8 cellular contexts compared by ENCODE assay signal in the genomic region with DNA sequence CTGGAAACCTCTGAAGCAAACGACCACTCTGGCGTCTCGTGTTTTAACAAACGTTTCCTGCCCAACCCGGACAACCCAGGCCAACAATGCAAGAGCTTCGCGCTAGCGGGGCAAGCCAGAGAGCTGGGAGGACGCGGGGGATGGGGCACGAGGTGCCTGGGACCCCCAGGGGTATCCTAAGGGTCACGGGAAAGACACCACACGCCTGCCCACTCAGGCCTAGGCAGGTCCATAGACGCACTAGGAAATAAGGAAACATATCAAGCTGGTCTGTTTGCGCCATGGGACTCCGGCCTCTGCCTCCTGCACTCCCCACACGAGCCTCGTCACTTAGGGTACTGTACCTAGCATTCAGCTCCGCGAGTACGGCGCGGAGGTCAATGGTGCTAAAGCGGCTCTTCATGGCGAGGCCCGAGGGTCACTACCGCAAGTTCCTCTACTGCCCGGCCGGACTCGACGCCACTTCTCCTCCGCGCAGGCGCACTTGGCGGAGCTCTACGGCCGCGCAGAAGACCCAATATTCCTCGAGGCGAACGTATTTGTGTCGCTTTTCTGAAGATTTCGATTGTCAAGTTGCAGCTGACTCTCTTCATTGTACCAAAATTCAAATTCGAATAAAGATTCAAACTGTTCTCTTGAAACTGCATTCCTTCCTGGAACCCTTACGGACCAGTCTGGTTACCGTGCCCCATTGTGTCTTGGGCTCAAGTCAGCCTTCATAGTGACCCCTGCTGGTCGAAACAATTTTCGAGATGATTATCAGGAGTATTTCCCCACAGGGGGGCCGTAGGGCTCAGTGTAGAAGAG. TPM values are rescaled to one million over a fixed set of nuclear protein-coding genes. Genes with fewer than 3 reads are reported as not detected.
DNase-seq lines count a peak whose midpoint lies in the region; ATAC-seq and TF ChIP-seq lines count a peak whose summit lies in the region.

A gene with protein sequence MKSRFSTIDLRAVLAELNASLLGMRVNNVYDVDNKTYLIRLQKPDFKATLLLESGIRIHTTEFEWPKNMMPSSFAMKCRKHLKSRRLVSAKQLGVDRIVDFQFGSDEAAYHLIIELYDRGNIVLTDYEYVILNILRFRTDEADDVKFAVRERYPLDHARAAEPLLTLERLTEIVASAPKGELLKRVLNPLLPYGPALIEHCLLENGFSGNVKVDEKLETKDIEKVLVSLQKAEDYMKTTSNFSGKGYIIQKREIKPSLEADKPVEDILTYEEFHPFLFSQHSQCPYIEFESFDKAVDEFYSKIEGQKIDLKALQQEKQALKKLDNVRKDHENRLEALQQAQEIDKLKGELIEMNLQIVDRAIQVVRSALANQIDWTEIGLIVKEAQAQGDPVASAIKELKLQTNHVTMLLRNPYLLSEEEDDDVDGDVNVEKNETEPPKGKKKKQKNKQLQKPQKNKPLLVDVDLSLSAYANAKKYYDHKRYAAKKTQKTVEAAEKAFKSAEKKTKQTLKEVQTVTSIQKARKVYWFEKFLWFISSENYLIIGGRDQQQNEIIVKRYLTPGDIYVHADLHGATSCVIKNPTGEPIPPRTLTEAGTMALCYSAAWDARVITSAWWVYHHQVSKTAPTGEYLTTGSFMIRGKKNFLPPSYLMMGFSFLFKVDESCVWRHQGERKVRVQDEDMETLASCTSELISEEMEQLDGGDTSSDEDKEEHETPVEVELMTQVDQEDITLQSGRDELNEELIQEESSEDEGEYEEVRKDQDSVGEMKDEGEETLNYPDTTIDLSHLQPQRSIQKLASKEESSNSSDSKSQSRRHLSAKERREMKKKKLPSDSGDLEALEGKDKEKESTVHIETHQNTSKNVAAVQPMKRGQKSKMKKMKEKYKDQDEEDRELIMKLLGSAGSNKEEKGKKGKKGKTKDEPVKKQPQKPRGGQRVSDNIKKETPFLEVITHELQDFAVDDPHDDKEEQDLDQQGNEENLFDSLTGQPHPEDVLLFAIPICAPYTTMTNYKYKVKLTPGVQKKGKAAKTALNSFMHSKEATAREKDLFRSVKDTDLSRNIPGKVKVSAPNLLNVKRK (minus strand): TSS at position 438 of the 807 bp plus-strand sequence. CDS start 35 bp downstream, at position 403.

- H3K4me3 ChIP-seq in adipocyte (ENCODE audit: low read length) (peak within 1 kb of the TSS; percentile 90), heart left ventricle (peak within 1 kb of the TSS; percentile 55 to 97 (median 79))

- TF ChIP-seq CTCF in GM12872 (IDR thresholded peaks at IDR 0.05; ENCODE audit: insufficient read depth, low read depth, low read length) (peak; percentile 82), heart left ventricle (IDR thresholded peaks at IDR 0.05) (peak; percentile 64 to 96 (median 80))

- H3K27me3 ChIP-seq in adipocyte (replicated peaks; ENCODE audit: control insufficient read depth, insufficient read depth, low read length) = no peaks in the 10 kb centered on the region
- H3K27me3 ChIP-seq in heart left ventricle = no peaks in the 10 kb centered on the region

- H3K9me3 ChIP-seq in adipocyte (ENCODE audit: control insufficient read depth, low read length) = no peaks in the 10 kb centered on the region
- no peaks in the 10 kb centered on the region for H3K9me3 ChIP-seq in heart left ventricle

- H3K4me1 ChIP-seq in adipocyte (ENCODE audit: control insufficient read depth, insufficient read depth, low read length) = peaks cover 22% of the 10 kb centered on the region
- peaks cover 0 to 46% (median 18%) of the 10 kb centered on the region in 12 donors for H3K4me1 ChIP-seq in heart left ventricle

- TF ChIP-seq POLR2A in heart left ventricle (IDR thresholded peaks at IDR 0.05) = peak in 1 of 2 donors; percentile 43

- H3K36me3 ChIP-seq in adipocyte (ENCODE audit: control insufficient read depth, insufficient read depth, low read length, severe bottlenecking) = peaks cover 20% of the 10 kb centered on the region
- peaks cover 0 to 36% (median 27%) of the 10 kb centered on the region in 9 donors for H3K36me3 ChIP-seq in heart left ventricle

- ATAC-seq in HG02642 (IDR thresholded peaks at IDR 0.05; ENCODE audit: poor library complexity, unreplicated experiment) (peak; percentile 90), heart left ventricle (peak; percentile 91 to 92 (median 92))

- peak within 1 kb of the TSS; percentile 9 to 98 (median 90) for H3K27ac ChIP-seq in heart left ventricle

- intact Hi-C loops in heart left ventricle (cut with DNase I) = loop anchor here in 4 of 10 donors (2.0 to 10.0 kb wide), 4 partner anchors 160 to 220 kb away; partner anchors contain the start of genes DNAAF2 (in 3 of the 4) and KLHDC1 (in 1 of the 4)
- intact Hi-C loops in posterior vena cava (cut with DNase I) = no loop called here

- H3K9ac ChIP-seq in adipocyte (ENCODE audit: low read length) = peak within 1 kb of the TSS; percentile 94

- peak; percentile 90 for DNase-seq in NCI-H1105 (lab: John Stamatoyannopoulos, UW)
- peak; percentile 79 for DNase-seq in SW480 (ENCODE audit: low spot score)
- DNase-seq in adipocyte (ENCODE audit: low read depth) = peak; percentile 96
- DNase-seq in heart left ventricle = peak; percentile 87 to 94 (median 91)
- peak; percentile 96 for DNase-seq in posterior vena cava (ENCODE audit: low spot score)
- peak; percentile 88 for DNase-seq in ureter (ENCODE audit: low spot score)

- 0 to 1% (median 0%) methylated on average over 37 to 49 of the region's 49 CpGs for WGBS in heart left ventricle, 4 donors

RNA-seq across cellular contexts. Expression of the gene that starts here (rescaled TPM):
- total RNA-seq in heart left ventricle = 10 to 100 TPM; 26.7 to 69.7 (median 52.8) TPM
- 10 to 100 TPM; 30.5 to 33.3 TPM for polyA plus RNA-seq in heart left ventricle
- 10 to 100 TPM; 49.3 to 61.4 TPM for total RNA-seq in posterior vena cava
- total RNA-seq in ureter = 108 TPM

Comparison
In these comparisons a context has a peak if more than half of its experiments do, and no peak if none do; other contexts are left out.
1. Peak in every context shown above with its lines: DNase-seq, ATAC-seq, H3K4me3 ChIP-seq and H3K27ac ChIP-seq.